Comparison of ENCODE assay signal across 9 cellular contexts in the genomic region with DNA sequence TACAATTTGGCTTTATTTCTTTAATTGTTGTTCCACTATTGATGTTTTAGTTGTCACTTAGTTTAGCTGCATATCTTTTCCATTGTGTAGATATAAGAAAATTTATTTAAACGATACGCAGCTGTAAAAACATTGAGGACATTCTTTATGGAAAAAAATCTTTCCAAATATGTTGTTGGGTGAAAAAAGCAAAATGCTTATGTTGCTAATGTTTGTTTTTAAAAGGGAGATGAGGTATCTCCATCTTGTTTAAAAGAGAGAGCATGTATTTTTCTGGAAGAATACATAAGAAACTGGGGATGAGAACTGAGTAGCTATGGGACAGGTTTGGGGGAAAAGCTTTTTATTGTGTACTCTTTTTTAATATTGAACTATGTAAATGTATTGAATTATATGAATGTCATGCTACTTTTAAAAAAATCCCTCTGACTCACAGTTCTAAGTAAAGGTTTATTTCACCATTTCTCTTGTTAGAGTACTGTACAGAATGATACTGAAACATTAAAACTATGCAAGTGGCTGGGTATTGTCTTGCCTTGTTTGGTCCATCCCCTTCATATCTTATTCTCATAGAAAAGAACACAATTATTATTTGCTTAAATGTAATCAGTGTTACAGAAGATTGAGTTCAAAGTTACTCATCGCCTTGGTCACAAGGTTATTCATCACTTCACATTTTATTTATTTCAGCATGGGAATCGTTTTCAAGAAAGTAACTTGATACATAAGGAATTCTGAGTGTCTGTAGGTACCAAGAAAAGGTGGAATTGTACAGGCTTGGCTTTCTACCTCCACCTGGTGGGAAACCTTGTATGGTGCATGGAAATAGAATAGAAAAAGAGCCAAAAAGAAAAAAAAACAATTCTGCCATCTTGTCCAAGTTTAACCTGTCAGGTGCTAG.
DNase-seq lines count a peak whose midpoint lies in the region; ATAC-seq and TF ChIP-seq lines count a peak whose summit lies in the region.
"Had no signal": no experiment of that assay in that cellular context is flagged by ENCODE, and none has a peak within 500 bp of the region (broad histone marks: within the 10 kb centered on the region; RNA-seq: fewer than 3 reads in every experiment).

No MANE protein-coding gene starts in this region.

- H3K36me3 Mint-ChIP-seq in activated naive CD4-positive, alpha-beta T cell treated with anti-CD3 and anti-CD28 coated beads, Interleukin-2, amount 50 U/mL, for 24 hours: peaks cover 45% of the 10 kb centered on the region

- H3K4me3 ChIP-seq in Peyer's patch (no peak overlapping the region), upper lobe of left lung (no peak overlapping the region), prostate gland (no peak overlapping the region)

- no peak for TF ChIP-seq EP300 in upper lobe of left lung (IDR thresholded peaks at IDR 0.05)

- no peaks in the 10 kb centered on the region for H3K27me3 ChIP-seq in Peyer's patch
- H3K27me3 ChIP-seq in foreskin keratinocyte: no peaks in the 10 kb centered on the region
- H3K27me3 ChIP-seq in upper lobe of left lung: no peaks in the 10 kb centered on the region
- no peaks in the 10 kb centered on the region for H3K27me3 ChIP-seq in prostate gland (replicated peaks; ENCODE audit: insufficient read depth)

- H3K4me3 Mint-ChIP-seq in activated naive CD4-positive, alpha-beta T cell treated with anti-CD3 and anti-CD28 coated beads, Interleukin-2, amount 50 U/mL, for 24 hours: no peak overlapping the region
- H3K4me3 Mint-ChIP-seq: T-helper 1 cell treated with Interleukin-12 subunit alpha and Interleukin-12 subunit beta and Interleukin-4 antibody, amounts not matched to agents 30 μg/mL and 1 μg/mL, for 36 hours had no signal

- intact Hi-C loops in prostate gland (cut with DNase I): no loop called here

- 79 to 86% methylated on average over 4 of the region's 4 CpGs for WGBS in upper lobe of left lung, 2 donors
- WGBS in prostate gland: 73% methylated on average over 4 of the region's 4 CpGs

- ATAC-seq in foreskin keratinocyte (peak; percentile 84), upper lobe of left lung (ENCODE audit: low FRiP score in 2 of 2) (no peak), HG02981 (IDR thresholded peaks at IDR 0.05; ENCODE audit: unreplicated experiment) (no peak)

- peak overlapping the region; percentile 15 for H3K27ac Mint-ChIP-seq in activated naive CD4-positive, alpha-beta T cell treated with anti-CD3 and anti-CD28 coated beads, Interleukin-2, amount 50 U/mL, for 24 hours
- H3K27ac Mint-ChIP-seq: T-helper 1 cell treated with Interleukin-12 subunit alpha and Interleukin-12 subunit beta and Interleukin-4 antibody, amounts not matched to agents 30 μg/mL and 1 μg/mL, for 36 hours had no signal

- DNase-seq in activated naive CD4-positive, alpha-beta T cell treated with anti-CD3 and anti-CD28 coated beads, Interleukin-2, amount 50 U/mL, for 16 hours: no peak
- DNase-seq in Peyer's patch (no peak), foreskin keratinocyte (peak; percentile 37 to 52), upper lobe of left lung (no peak), prostate gland (ENCODE audit: low spot score) (no peak), T-helper 2 cell (no peak)

- TF ChIP-seq CTCF in Peyer's patch (IDR thresholded peaks at IDR 0.05): peak in 4 of 6 experiments; percentile 18 to 37 (median 32)
- TF ChIP-seq CTCF in foreskin keratinocyte (conservative IDR thresholded peaks at IDR 0.05): peak; percentile 79
- peak in 4 of 6 experiments; percentile 11 to 33 (median 20) for TF ChIP-seq CTCF in upper lobe of left lung (IDR thresholded peaks at IDR 0.05)
- peak in 1 of 4 experiments; percentile 13 for TF ChIP-seq CTCF in prostate gland (IDR thresholded peaks at IDR 0.05)

- H3K27me3 Mint-ChIP-seq in activated naive CD4-positive, alpha-beta T cell treated with anti-CD3 and anti-CD28 coated beads, Interleukin-2, amount 50 U/mL, for 24 hours: no peaks in the 10 kb centered on the region

- no peaks in the 10 kb centered on the region for H3K4me1 ChIP-seq in Peyer's patch
- no peaks in the 10 kb centered on the region for H3K4me1 ChIP-seq in foreskin keratinocyte
- peaks cover 0 to 6% (median 1%) of the 10 kb centered on the region in 4 donors for H3K4me1 ChIP-seq in upper lobe of left lung
- H3K4me1 ChIP-seq in prostate gland (replicated peaks): no peaks in the 10 kb centered on the region

- peaks cover 8% of the 10 kb centered on the region for H3K9me3 Mint-ChIP-seq in activated naive CD4-positive, alpha-beta T cell treated with anti-CD3 and anti-CD28 coated beads, Interleukin-2, amount 50 U/mL, for 24 hours

- H3K27ac ChIP-seq in Peyer's patch: no peak overlapping the region
- H3K27ac ChIP-seq in foreskin keratinocyte: no peak overlapping the region
- no peak overlapping the region for H3K27ac ChIP-seq in upper lobe of left lung
- no peak overlapping the region for H3K27ac ChIP-seq in prostate gland

- H3K36me3 ChIP-seq in Peyer's patch: peaks cover 0 to 19% (median 0%) of the 10 kb centered on the region in 3 donors
- peaks cover 0 to 24% (median 5%) of the 10 kb centered on the region in 4 donors for H3K36me3 ChIP-seq in upper lobe of left lung
- no peaks in the 10 kb centered on the region for H3K36me3 ChIP-seq in prostate gland

- TF ChIP-seq POLR2A in Peyer's patch (IDR thresholded peaks at IDR 0.05) (no peak), upper lobe of left lung (IDR thresholded peaks at IDR 0.05) (no peak), prostate gland (IDR thresholded peaks at IDR 0.05) (no peak)

- H3K9me3 ChIP-seq in Peyer's patch (no peaks in the 10 kb centered on the region), upper lobe of left lung (no peaks in the 10 kb centered on the region), prostate gland (no peaks in the 10 kb centered on the region)

- H3K4me1 Mint-ChIP-seq in activated naive CD4-positive, alpha-beta T cell treated with anti-CD3 and anti-CD28 coated beads, Interleukin-2, amount 50 U/mL, for 24 hours: peaks cover 21% of the 10 kb centered on the region

Comparison
In these comparisons a context has a peak if more than half of its experiments do, and no peak if none do; other contexts are left out.
1. DNase-seq: peak in foreskin keratinocyte (2 of 2); none in activated naive CD4-positive, alpha-beta T cell treated with anti-CD3 and anti-CD28 coated beads, Interleukin-2, amount 50 U/mL, for 16 hours (single experiment), Peyer's patch (0 of 3), upper lobe of left lung (0 of 2), prostate gland (single experiment) and T-helper 2 cell (0 of 5).